In genomic region chr14:92649934-92650545, GRCh38 we compare ENCODE assay signal across 9 cellular contexts.
DNase-seq lines count a peak whose midpoint lies in the region; ATAC-seq and TF ChIP-seq lines count a peak whose summit lies in the region.
"Had no signal": no experiment of that assay in that cellular context is flagged by ENCODE, and none has a peak within 500 bp of the region (broad histone marks: within the 10 kb centered on the region; RNA-seq: fewer than 3 reads in every experiment).

No MANE protein-coding gene starts in this region.

- H3K36me3 Mint-ChIP-seq in HFFc6 (ENCODE audit: low read depth) (peaks cover 14% of the 10 kb centered on the region), progenitor cell of endocrine pancreas (ENCODE audit: insufficient read depth) (peaks cover 3% of the 10 kb centered on the region)
- peaks cover 9% of the 10 kb centered on the region for H3K36me3 Mint-ChIP-seq in activated naive CD8-positive, alpha-beta T cell

- H3K36me3 ChIP-seq in heart left ventricle = peaks cover 0 to 23% (median 9%) of the 10 kb centered on the region in 9 donors

- H3K4me1 ChIP-seq in heart left ventricle = peaks cover 0 to 68% (median 2%) of the 10 kb centered on the region in 12 donors

- H3K4me3 Mint-ChIP-seq in HFFc6 (no peak overlapping the region), progenitor cell of endocrine pancreas (ENCODE audit: low read depth) (no peak overlapping the region)
- H3K4me3 Mint-ChIP-seq in activated naive CD8-positive, alpha-beta T cell = peak overlapping the region; percentile 98

- DNase-seq in HFFc6 (no peak), heart left ventricle (peak in 3 of 5 donors; percentile 31 to 73 (median 64)), NCI-H526 (lab: John Stamatoyannopoulos, UW) (no peak), NCI-H128 (lab: John Stamatoyannopoulos, UW; ENCODE audit: unreplicated experiment) (no peak), progenitor cell of endocrine pancreas (ENCODE audit: low spot score, unreplicated experiment) (no peak)
- DNase-seq: brain microvascular endothelial cell had no signal

- peaks cover 42% of the 10 kb centered on the region for H3K4me1 Mint-ChIP-seq in HFFc6 (ENCODE audit: low read depth)
- H3K4me1 Mint-ChIP-seq in activated naive CD8-positive, alpha-beta T cell (ENCODE audit: low read depth) = peaks cover 85% of the 10 kb centered on the region
- peaks cover 2% of the 10 kb centered on the region for H3K4me1 Mint-ChIP-seq in progenitor cell of endocrine pancreas (ENCODE audit: low read depth)

- peak overlapping the region in 5 of 12 donors; percentile 4 to 95 (median 37) for H3K27ac ChIP-seq in heart left ventricle
- H3K27ac ChIP-seq in skin epidermis = peak overlapping the region in 20 of 21 experiments; percentile 45 to 91 (median 80)
- H3K27ac ChIP-seq: brain microvascular endothelial cell had no signal

- H3K27ac Mint-ChIP-seq in HFFc6 = peak overlapping the region; percentile 38
- H3K27ac Mint-ChIP-seq in activated naive CD8-positive, alpha-beta T cell = peak overlapping the region; percentile 99
- H3K27ac Mint-ChIP-seq in progenitor cell of endocrine pancreas = no peak overlapping the region

- H3K9me3 ChIP-seq in heart left ventricle = peaks cover 0 to 5% (median 0%) of the 10 kb centered on the region in 12 donors

- peaks cover 8% of the 10 kb centered on the region for H3K9me3 Mint-ChIP-seq in HFFc6
- no peaks in the 10 kb centered on the region for H3K9me3 Mint-ChIP-seq in activated naive CD8-positive, alpha-beta T cell (ENCODE audit: low read depth)
- H3K9me3 Mint-ChIP-seq in progenitor cell of endocrine pancreas (ENCODE audit: low read depth) = peaks cover 2% of the 10 kb centered on the region

- H3K27me3 Mint-ChIP-seq in HFFc6 (ENCODE audit: insufficient read depth) = peaks cover 2% of the 10 kb centered on the region
- H3K27me3 Mint-ChIP-seq in activated naive CD8-positive, alpha-beta T cell = no peaks in the 10 kb centered on the region
- H3K27me3 Mint-ChIP-seq in progenitor cell of endocrine pancreas = no peaks in the 10 kb centered on the region

- TF ChIP-seq CTCF in HFFc6 (IDR thresholded peaks at IDR 0.05) (no peak), heart left ventricle (IDR thresholded peaks at IDR 0.05) (no peak), progenitor cell of endocrine pancreas (IDR thresholded peaks at IDR 0.05; ENCODE audit: unreplicated experiment) (no peak)

- TF ChIP-seq POLR2A in heart left ventricle (IDR thresholded peaks at IDR 0.05) = no peak

- H3K4me3 ChIP-seq in heart left ventricle (peak overlapping the region in 1 of 12 donors; percentile 25), skin epidermis (no peak overlapping the region)

- intact Hi-C loops in heart left ventricle (cut with DNase I) = no loop called here

- WGBS in heart left ventricle, 4 donors = 85 to 96% (median 91%) methylated on average over 17 of the region's 17 CpGs

- ATAC-seq in heart left ventricle (peak in 3 of 4 donors; percentile 43 to 57 (median 44)), GM21381 (IDR thresholded peaks at IDR 0.05; ENCODE audit: unreplicated experiment) (no peak)

- no peaks in the 10 kb centered on the region for H3K27me3 ChIP-seq in heart left ventricle
- H3K27me3 ChIP-seq: brain microvascular endothelial cell had no signal

Comparison
In these comparisons a context has a peak if more than half of its experiments do, and no peak if none do; other contexts are left out.
1. DNase-seq: peak in heart left ventricle (3 of 5); none in HFFc6 (single experiment), NCI-H526 (0 of 2), NCI-H128 (single experiment) and progenitor cell of endocrine pancreas (single experiment).